Comparison of ENCODE assay signal across 31 cellular contexts in the genomic region with DNA sequence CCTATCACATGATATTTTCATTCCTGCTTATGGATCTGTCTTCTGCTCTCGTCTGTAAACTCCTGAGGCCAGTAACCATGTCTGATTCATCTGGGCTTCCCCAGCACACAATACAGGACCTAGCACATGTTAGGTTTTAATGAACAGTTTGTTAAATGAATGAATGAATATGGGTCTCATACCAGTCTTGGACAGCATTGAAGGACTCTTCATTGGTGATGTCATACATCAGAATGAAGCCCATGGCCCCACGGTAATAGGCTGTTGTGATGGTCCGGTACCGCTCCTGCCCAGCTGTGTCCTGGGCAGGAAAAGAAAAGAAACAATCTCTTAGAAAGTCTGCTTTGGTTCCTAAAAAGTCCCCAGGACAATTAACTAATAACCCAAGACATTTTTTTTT. TPM values are rescaled to one million over a fixed set of nuclear protein-coding genes. Genes with fewer than 3 reads are reported as not detected.
"Had no signal": no experiment of that assay in that cellular context is flagged by ENCODE, and none has a peak within 500 bp of the region (broad histone marks: within the 10 kb centered on the region; RNA-seq: fewer than 3 reads in every experiment).

No MANE protein-coding gene starts in this region.

- H3K36me3 Mint-ChIP-seq: natural killer cell had no signal

- H3K4me1 ChIP-seq: neural progenitor cell, parathyroid adenoma, psoas muscle, spleen, suprapubic skin, testis, tibial artery, transverse colon, upper lobe of right lung, uterus had no signal

- H3K4me1 Mint-ChIP-seq: natural killer cell; nephron; neural progenitor cell; stimulated activated memory B cell treated with anti-CD40 and anti-IgM and Interleukin-4, amounts not matched to agents 10 μg/mL and 1 μg/mL and 100 μg/mL, for 72 hours; stimulated activated naive CD8-positive, alpha-beta T cell treated with anti-CD3 and anti-CD28 coated beads, Interleukin-15, amount 100 ng/mL, for 72 hours had no signal

- H3K27ac Mint-ChIP-seq: natural killer cell; nephron; neural progenitor cell; stimulated activated memory B cell treated with anti-CD40 and anti-IgM and Interleukin-4, amounts not matched to agents 10 μg/mL and 1 μg/mL and 100 μg/mL, for 72 hours; stimulated activated naive CD8-positive, alpha-beta T cell treated with anti-CD3 and anti-CD28 coated beads, Interleukin-15, amount 100 ng/mL, for 72 hours; type B pancreatic cell had no signal

- H3K4me3 Mint-ChIP-seq: natural killer cell; nephron; neural progenitor cell; stimulated activated memory B cell treated with anti-CD40 and anti-IgM and Interleukin-4, amounts not matched to agents 10 μg/mL and 1 μg/mL and 100 μg/mL, for 72 hours; stimulated activated naive CD8-positive, alpha-beta T cell treated with anti-CD3 and anti-CD28 coated beads, Interleukin-15, amount 100 ng/mL, for 72 hours; type B pancreatic cell had no signal

- DNase-seq: natural killer cell; occipital lobe; ovary; posterior cingulate gyrus; psoas muscle; right cardiac atrium; spleen; stimulated activated CD4-positive, alpha-beta T cell treated with anti-CD3 and anti-CD28 coated beads, Interleukin-12 subunit alpha, Interleukin-12 subunit beta, amount 100 ng/mL, for 4 hours; stimulated activated CD4-positive, alpha-beta T cell treated with anti-CD3 and anti-CD28 coated beads, Interleukin-1b, Interleukin-23, amount 100 ng/mL, for 48 hours; stimulated activated CD4-positive, alpha-beta T cell treated with anti-CD3 and anti-CD28 coated beads, Interleukin-4, amount 100 ng/mL, for 1 hour; stimulated activated CD4-positive, alpha-beta T cell treated with anti-CD3 and anti-CD28 coated beads, Interleukin-4, amount 100 ng/mL, for 4 hours; stimulated activated CD8-positive, alpha-beta memory T cell treated with anti-CD3 and anti-CD28 coated beads, Interleukin-4, amount 100 ng/mL, for 48 hours; stimulated activated naive CD4-positive, alpha-beta T cell; stimulated activated naive CD8-positive, alpha-beta T cell treated with anti-CD3 and anti-CD28 coated beads, Interleukin-15, amount 100 ng/mL, for 72 hours; stimulated activated naive CD8-positive, alpha-beta T cell treated with anti-CD3 and anti-CD28 coated beads, Interleukin-15, Interleukin-2, amounts not matched to agents 100 U/mL and 50 U/mL, for 24 hours; substantia nigra; testis; tibial artery; transverse colon; upper lobe of right lung; uterus had no signal

- H3K27ac ChIP-seq: neural progenitor cell, ovary, parathyroid adenoma, psoas muscle, skin epidermis, spleen, suprapubic skin, testis, tibial artery, transverse colon, upper lobe of right lung, uterus had no signal

- H3K9me3 ChIP-seq: ovary, testis, uterus had no signal

- H3K27me3 Mint-ChIP-seq: progenitor cell of endocrine pancreas; stimulated activated naive CD8-positive, alpha-beta T cell treated with anti-CD3 and anti-CD28 coated beads, Interleukin-15, amount 100 ng/mL, for 72 hours; type B pancreatic cell had no signal

- H3K4me3 ChIP-seq: neural progenitor cell, ovary, psoas muscle, skin epidermis, smooth muscle cell, spleen, suprapubic skin, testis, tibial artery, transverse colon, upper lobe of right lung, uterus had no signal

- H3K36me3 ChIP-seq: neural progenitor cell, ovary, spleen, suprapubic skin, tibial artery, transverse colon, upper lobe of right lung, uterus had no signal

- ATAC-seq: natural killer cell; psoas muscle; right cardiac atrium; sciatic nerve; stimulated activated memory B cell treated with anti-CD40 and anti-IgM and Interleukin-4, amounts not matched to agents 10 μg/mL and 1 μg/mL and 100 μg/mL, for 72 hours; stimulated activated naive CD8-positive, alpha-beta T cell treated with anti-CD3 and anti-CD28 coated beads, Interleukin-15, amount 100 ng/mL, for 72 hours; stimulated activated naive CD8-positive, alpha-beta T cell treated with anti-CD3 and anti-CD28 coated beads, Interleukin-15, Interleukin-2, amounts not matched to agents 100 U/mL and 50 U/mL, for 24 hours; upper lobe of right lung had no signal

RNA-seq across cellular contexts. Expression of a gene that starts 53.4 kb away (rescaled TPM):
- total RNA-seq: upper lobe of right lung had no signal
